Comparison of ENCODE assay signal across 10 cellular contexts in genomic region chr3:17507480-17507879, GRCh38.
"Had no signal": no experiment of that assay in that cellular context is flagged by ENCODE, and none has a peak within 500 bp of the region (broad histone marks: within the 10 kb centered on the region; RNA-seq: fewer than 3 reads in every experiment).

No MANE protein-coding gene starts in this region.

- H3K9me3 ChIP-seq: HAP-1 had no signal

- H3K4me3 Mint-ChIP-seq: HFFc6 had no signal

- DNase-seq: GM23248, GOT3, H7, HFFc6, IMR-90, KG1 had no signal

- FAIRE-seq: HTR-8/SVneo, K562 had no signal

- H3K36me3 ChIP-seq: HAP-1 had no signal

- H3K9ac ChIP-seq: GM23248 had no signal

- ATAC-seq: HCT116, K562 had no signal

- H2AFZ ChIP-seq: GM23248 had no signal

- H3K27ac Mint-ChIP-seq: HFFc6 had no signal

- H3K27ac ChIP-seq: GM23248 had no signal

- H3K9me3 Mint-ChIP-seq: HFFc6 had no signal

- H3K4me3 ChIP-seq: GM23248, HAP-1, K562 had no signal
